In the genomic region with DNA sequence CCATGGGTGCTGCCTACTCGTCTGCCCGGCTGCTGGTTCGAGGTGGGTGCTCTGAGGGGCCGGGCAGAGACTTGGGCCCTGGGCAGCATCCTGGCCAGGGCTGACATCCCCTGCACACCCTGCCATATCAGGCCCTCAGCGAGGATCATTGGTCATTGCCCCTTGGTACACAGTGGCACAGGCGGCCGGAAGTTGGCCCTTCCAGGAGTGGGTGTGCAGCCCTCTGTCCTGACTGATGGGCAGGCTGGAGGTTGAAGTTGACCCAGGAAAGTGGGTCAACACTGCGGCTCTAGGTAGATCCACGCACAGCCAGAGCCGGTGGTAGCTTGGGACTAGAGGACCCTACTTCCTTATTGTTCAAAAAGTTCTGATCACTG, we compare ENCODE assay signal across 1 cellular context.
TF ChIP-seq lines count a peak whose summit lies in the region.

No MANE protein-coding gene starts in this region.

TF ChIP-seq in HepG2, 621 proteins besides CTCF, POLR2A, EP300 and RAD21 (continued from another document):
- TF ChIP-seq, protein P1, sequence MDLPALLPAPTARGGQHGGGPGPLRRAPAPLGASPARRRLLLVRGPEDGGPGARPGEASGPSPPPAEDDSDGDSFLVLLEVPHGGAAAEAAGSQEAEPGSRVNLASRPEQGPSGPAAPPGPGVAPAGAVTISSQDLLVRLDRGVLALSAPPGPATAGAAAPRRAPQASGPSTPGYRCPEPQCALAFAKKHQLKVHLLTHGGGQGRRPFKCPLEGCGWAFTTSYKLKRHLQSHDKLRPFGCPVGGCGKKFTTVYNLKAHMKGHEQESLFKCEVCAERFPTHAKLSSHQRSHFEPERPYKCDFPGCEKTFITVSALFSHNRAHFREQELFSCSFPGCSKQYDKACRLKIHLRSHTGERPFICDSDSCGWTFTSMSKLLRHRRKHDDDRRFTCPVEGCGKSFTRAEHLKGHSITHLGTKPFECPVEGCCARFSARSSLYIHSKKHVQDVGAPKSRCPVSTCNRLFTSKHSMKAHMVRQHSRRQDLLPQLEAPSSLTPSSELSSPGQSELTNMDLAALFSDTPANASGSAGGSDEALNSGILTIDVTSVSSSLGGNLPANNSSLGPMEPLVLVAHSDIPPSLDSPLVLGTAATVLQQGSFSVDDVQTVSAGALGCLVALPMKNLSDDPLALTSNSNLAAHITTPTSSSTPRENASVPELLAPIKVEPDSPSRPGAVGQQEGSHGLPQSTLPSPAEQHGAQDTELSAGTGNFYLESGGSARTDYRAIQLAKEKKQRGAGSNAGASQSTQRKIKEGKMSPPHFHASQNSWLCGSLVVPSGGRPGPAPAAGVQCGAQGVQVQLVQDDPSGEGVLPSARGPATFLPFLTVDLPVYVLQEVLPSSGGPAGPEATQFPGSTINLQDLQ (CRISPR knock-in tag; IDR thresholded peaks at IDR 0.05): no peak
- TF ChIP-seq ELF3 (CRISPR knock-in tag; IDR thresholded peaks at IDR 0.05) (no peak), RFX3 (CRISPR knock-in tag; IDR thresholded peaks at IDR 0.05) (no peak)
- TF ChIP-seq, protein P2, sequence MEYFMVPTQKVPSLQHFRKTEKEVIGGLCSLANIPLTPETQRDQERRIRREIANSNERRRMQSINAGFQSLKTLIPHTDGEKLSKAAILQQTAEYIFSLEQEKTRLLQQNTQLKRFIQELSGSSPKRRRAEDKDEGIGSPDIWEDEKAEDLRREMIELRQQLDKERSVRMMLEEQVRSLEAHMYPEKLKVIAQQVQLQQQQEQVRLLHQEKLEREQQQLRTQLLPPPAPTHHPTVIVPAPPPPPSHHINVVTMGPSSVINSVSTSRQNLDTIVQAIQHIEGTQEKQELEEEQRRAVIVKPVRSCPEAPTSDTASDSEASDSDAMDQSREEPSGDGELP (IDR thresholded peaks at IDR 0.05; ENCODE audit: borderline replicate concordance, low read depth): no peak
- TF ChIP-seq, protein P3, sequence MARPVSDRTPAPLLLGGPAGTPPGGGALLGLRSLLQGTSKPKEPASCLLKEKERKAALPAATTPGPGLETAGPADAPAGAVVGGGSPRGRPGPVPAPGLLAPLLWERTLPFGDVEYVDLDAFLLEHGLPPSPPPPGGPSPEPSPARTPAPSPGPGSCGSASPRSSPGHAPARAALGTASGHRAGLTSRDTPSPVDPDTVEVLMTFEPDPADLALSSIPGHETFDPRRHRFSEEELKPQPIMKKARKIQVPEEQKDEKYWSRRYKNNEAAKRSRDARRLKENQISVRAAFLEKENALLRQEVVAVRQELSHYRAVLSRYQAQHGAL (CRISPR knock-in tag; IDR thresholded peaks at IDR 0.05; ENCODE audit: not compliant biosample characterization): no peak
